Comparison of ENCODE assay signal across 8 cellular contexts in genomic region chr19:52190679-52191293, GRCh38. TPM values are rescaled to one million over a fixed set of nuclear protein-coding genes. Genes with fewer than 3 reads are reported as not detected.
DNase-seq lines count a peak whose midpoint lies in the region; ATAC-seq lines count a peak whose summit lies in the region.

No MANE protein-coding gene starts in this region.

- no peaks in the 10 kb centered on the region for H3K27me3 ChIP-seq in HUES48 (ENCODE audit: control insufficient read depth, insufficient read depth, low read length)
- H3K27me3 ChIP-seq in iPS-18a (ENCODE audit: control insufficient read depth, insufficient read depth, low read length) = no peaks in the 10 kb centered on the region
- no peaks in the 10 kb centered on the region for H3K27me3 ChIP-seq in skeletal muscle tissue (ENCODE audit: control insufficient read depth in 3 of 3, insufficient read depth in 3 of 3, low read length in 3 of 3)

- no peak for ATAC-seq in HG02588 (IDR thresholded peaks at IDR 0.05; ENCODE audit: unreplicated experiment)

- DNase-seq in DMS 273 (lab: John Stamatoyannopoulos, UW; ENCODE audit: unreplicated experiment) (peak; percentile 75), amniotic epithelial cell (ENCODE audit: low read depth) (peak; percentile 18), DMS114 treated with DMSO at 0.1 percent for 48 hours (lab: John Stamatoyannopoulos, UW; ENCODE audit: unreplicated experiment) (no peak)
- DNase-seq in central memory CD4-positive, alpha-beta T cell = no peak

- H3K9me3 ChIP-seq in HUES48 (ENCODE audit: control insufficient read depth, insufficient read depth, low read length) = no peaks in the 10 kb centered on the region
- no peaks in the 10 kb centered on the region for H3K9me3 ChIP-seq in iPS-18a (ENCODE audit: control insufficient read depth, low read depth, low read length)
- no peaks in the 10 kb centered on the region for H3K9me3 ChIP-seq in skeletal muscle tissue (ENCODE audit: control insufficient read depth in 3 of 3, low read length in 3 of 3)

- H3K27ac ChIP-seq in HUES48 (ENCODE audit: low read depth, low read length) (peak overlapping the region; percentile 93), iPS-18a (ENCODE audit: low read length) (peak overlapping the region; percentile 55), skeletal muscle tissue (ENCODE audit: low read depth, low read length) (peak overlapping the region; percentile 93)

- H3K4me1 ChIP-seq in HUES48 (ENCODE audit: control insufficient read depth, insufficient read depth, low read length) (peaks cover 17% of the 10 kb centered on the region), iPS-18a (ENCODE audit: control insufficient read depth, low read depth, low read length) (peaks cover 10% of the 10 kb centered on the region), skeletal muscle tissue (ENCODE audit: control insufficient read depth in 3 of 3, insufficient read depth in 3 of 3, low read length in 3 of 3) (peaks cover 40 to 57% (median 51%) of the 10 kb centered on the region in 3 donors)

- peaks cover 27% of the 10 kb centered on the region for H3K36me3 ChIP-seq in HUES48 (ENCODE audit: control insufficient read depth, insufficient read depth, low read length)
- peaks cover 13% of the 10 kb centered on the region for H3K36me3 ChIP-seq in iPS-18a (ENCODE audit: control insufficient read depth, low read depth, low read length)
- peaks cover 5 to 13% (median 10%) of the 10 kb centered on the region in 3 donors for H3K36me3 ChIP-seq in skeletal muscle tissue (ENCODE audit: control insufficient read depth in 3 of 3, insufficient read depth in 3 of 3, low read length in 3 of 3)

- H3K4me3 ChIP-seq in HUES48 (ENCODE audit: low read depth, low read length) (peak overlapping the region; percentile 87), iPS-18a (ENCODE audit: low read length) (peak overlapping the region; percentile 83), skeletal muscle tissue (ENCODE audit: low read length in 3 of 3) (peak overlapping the region; percentile 92 to 93 (median 92))

- H3K9ac ChIP-seq in HUES48 (ENCODE audit: low read depth, low read length) (peak overlapping the region; percentile 92), iPS-18a (ENCODE audit: low read length) (peak overlapping the region; percentile 83), skeletal muscle tissue (ENCODE audit: low read depth in 1 of 3, low read length in 3 of 3) (peak overlapping the region; percentile 91 to 99 (median 99))

RNA-seq across cellular contexts. Expression of gene PPP2R1A, which starts 0.9 kb away (rescaled TPM):
- 65.8 TPM for total RNA-seq in skeletal muscle tissue

RNA-seq across cellular contexts. Expression of gene ZNF836, which starts 19.4 kb away (rescaled TPM):
- 5.7 TPM for total RNA-seq in skeletal muscle tissue

RNA-seq across cellular contexts. Expression of gene ZNF616, which starts 51.0 kb away (rescaled TPM):
- total RNA-seq in skeletal muscle tissue = 6.8 TPM

Comparison
In these comparisons a context has a peak if more than half of its experiments do, and no peak if none do; other contexts are left out.
1. DNase-seq: peak in DMS 273 (single experiment) and amniotic epithelial cell (single experiment); none in central memory CD4-positive, alpha-beta T cell (single experiment) and DMS114 treated with DMSO at 0.1 percent for 48 hours (single experiment).
2. Peak in every context shown above with its lines, with median percentiles within 50 percentile points of each other: H3K27ac ChIP-seq, H3K4me3 ChIP-seq and H3K9ac ChIP-seq.